ENCODE assay signal across 22 cellular contexts in genomic region chr2:219724628-219725027, GRCh38.
A peak's percentile ranks its signal among the peaks of the same experiment; 100 is the strongest.
DNase-seq lines count a peak whose midpoint lies in the region; ATAC-seq, FAIRE-seq and TF ChIP-seq lines count a peak whose summit lies in the region.
"Had no signal": no experiment of that assay in that cellular context is flagged by ENCODE, and none has a peak within 500 bp of the region (broad histone marks: within the 10 kb centered on the region; RNA-seq: fewer than 3 reads in every experiment).

No MANE protein-coding gene starts in this region.

- TF ChIP-seq CTCF in fibroblast of the aortic adventitia (IDR thresholded peaks at IDR 0.05; ENCODE audit: insufficient read depth, low read length) = no peak
- TF ChIP-seq CTCF in omental fat pad (IDR thresholded peaks at IDR 0.05) = no peak

- FAIRE-seq in GM12891 (lab: Jason Lieb, UNC) = peak; percentile 9
- FAIRE-seq: astrocyte, endothelial cell of umbilical vein, pancreas had no signal

- H3K36me3 Mint-ChIP-seq in immature natural killer cell = no peaks in the 10 kb centered on the region
- H3K36me3 Mint-ChIP-seq: activated naive CD4-positive, alpha-beta T cell treated with anti-CD3 and anti-CD28 coated beads, Interleukin-2, amount 10 ng/mL, durations not matched to agents 7 days and 5 days had no signal

- H3K4me3 ChIP-seq in fibroblast of the aortic adventitia (ENCODE audit: low read depth, low read length) = no peak overlapping the region
- H3K4me3 ChIP-seq: BLaER1, coronary artery, gastroesophageal sphincter, pancreas, Peyer's patch, skin epidermis, uterus had no signal

- H3K4me3 Mint-ChIP-seq in immature natural killer cell = no peak overlapping the region
- H3K4me3 Mint-ChIP-seq: activated naive CD4-positive, alpha-beta T cell treated with anti-CD3 and anti-CD28 coated beads, Interleukin-2, amount 10 ng/mL, durations not matched to agents 7 days and 5 days had no signal

- H3K9me3 Mint-ChIP-seq in immature natural killer cell = peaks cover 0 to 2% (median 0%) of the 10 kb centered on the region in 6 donors
- H3K9me3 Mint-ChIP-seq: activated naive CD4-positive, alpha-beta T cell treated with anti-CD3 and anti-CD28 coated beads, Interleukin-2, amount 10 ng/mL, durations not matched to agents 7 days and 5 days had no signal

- H3K27ac Mint-ChIP-seq in immature natural killer cell = no peak overlapping the region
- H3K27ac Mint-ChIP-seq: activated naive CD4-positive, alpha-beta T cell treated with anti-CD3 and anti-CD28 coated beads, Interleukin-2, amount 10 ng/mL, durations not matched to agents 7 days and 5 days had no signal

- DNase-seq in GM12891 (ENCODE audit: insufficient read length, low spot score) = no peak
- DNase-seq in NOMO-1 treated with DMSO at 0.1 percent for 48 hours (lab: John Stamatoyannopoulos, UW; ENCODE audit: unreplicated experiment) = peak; percentile 61
- DNase-seq in fibroblast of the aortic adventitia (ENCODE audit: low read depth) = peak; percentile 65
- DNase-seq in omental fat pad (ENCODE audit: low spot score) = no peak
- no peak for DNase-seq in activated naive CD4-positive, alpha-beta T cell (lab: John Stamatoyannopoulos, UW)
- DNase-seq in immature natural killer cell = no peak
- DNase-seq: activated naive CD4-positive, alpha-beta T cell treated with anti-CD3 and anti-CD28 coated beads, Interleukin-2, amount 10 ng/mL, durations not matched to agents 7 days and 5 days; activated T-cell treated with anti-CD3 and anti-CD28 coated beads for 4 hours; Calu3; NCI-H1694; NCI-H82; pancreas; Peyer's patch; stimulated activated CD4-positive, alpha-beta T cell treated with anti-CD3 and anti-CD28 coated beads, Interleukin-4, amount 100 ng/mL, for 1 hour; uterus had no signal

- H3K27me3 Mint-ChIP-seq in immature natural killer cell (ENCODE audit: low read depth in 3 of 3) = peaks cover 2 to 12% (median 3%) of the 10 kb centered on the region in 3 donors

- ATAC-seq in omental fat pad (ENCODE audit: low FRiP score) (peak; percentile 62), HG03521 (IDR thresholded peaks at IDR 0.05; ENCODE audit: unreplicated experiment) (no peak)
- ATAC-seq: gastroesophageal sphincter had no signal

- H3K4me1 Mint-ChIP-seq in immature natural killer cell = no peaks in the 10 kb centered on the region
- H3K4me1 Mint-ChIP-seq: activated naive CD4-positive, alpha-beta T cell treated with anti-CD3 and anti-CD28 coated beads, Interleukin-2, amount 10 ng/mL, durations not matched to agents 7 days and 5 days had no signal

- TF ChIP-seq POLR2A in GM12891 (IDR thresholded peaks at IDR 0.05; ENCODE audit: low read depth, low read length) = no peak

TF ChIP-seq in GM12891, 5 proteins besides CTCF, POLR2A, EP300 and RAD21:
- TF ChIP-seq POLR2AphosphoS5 (IDR thresholded peaks at IDR 0.05; ENCODE audit: low read depth, low read length) = no peak
- TF ChIP-seq POU2F2 (IDR thresholded peaks at IDR 0.05; ENCODE audit: low read depth, low read length) = no peak
- TF ChIP-seq SPI1 (IDR thresholded peaks at IDR 0.05; ENCODE audit: low read depth, low read length) = no peak
- TF ChIP-seq TAF1 (IDR thresholded peaks at IDR 0.05; ENCODE audit: low read depth, low read length) = no peak
- no peak for TF ChIP-seq PAX5 (IDR thresholded peaks at IDR 0.05; ENCODE audit: insufficient read depth, low read length, severe bottlenecking)

Comparison
In these comparisons a context has a peak if more than half of its experiments do, and no peak if none do; other contexts are left out.
1. DNase-seq: peak in NOMO-1 treated with DMSO at 0.1 percent for 48 hours (single experiment) and fibroblast of the aortic adventitia (single experiment); none in GM12891 (single experiment), omental fat pad (single experiment), activated naive CD4-positive, alpha-beta T cell (0 of 4) and immature natural killer cell (0 of 3).